In the genomic region with DNA sequence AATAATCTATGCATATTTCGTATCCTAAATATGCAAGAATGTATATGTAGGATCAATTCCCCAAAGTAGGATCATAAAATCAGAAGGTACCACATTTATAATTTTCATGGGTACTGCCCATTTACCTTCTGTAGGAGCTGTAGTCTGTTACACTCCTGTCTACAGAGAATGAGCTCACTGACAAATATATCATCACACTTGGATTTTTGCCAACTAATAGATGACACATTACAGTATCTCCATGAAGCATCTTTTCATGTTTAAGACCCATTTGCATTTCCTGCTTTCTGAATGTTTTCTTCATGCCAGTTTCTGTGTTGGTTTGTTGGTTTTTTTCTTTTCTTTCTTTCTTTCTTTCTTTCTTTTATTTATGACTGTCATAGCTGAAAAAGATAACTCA, we compare ENCODE assay signal across 11 cellular contexts.
DNase-seq lines count a peak whose midpoint lies in the region; ATAC-seq and TF ChIP-seq lines count a peak whose summit lies in the region.
"Had no signal": no experiment of that assay in that cellular context is flagged by ENCODE, and none has a peak within 500 bp of the region (broad histone marks: within the 10 kb centered on the region; RNA-seq: fewer than 3 reads in every experiment).

No MANE protein-coding gene starts in this region.

- H3K27ac ChIP-seq in SJCRH30, result no peak overlapping the region
- H3K27ac ChIP-seq: sigmoid colon had no signal

- H3K4me3 ChIP-seq in GM12865 (ENCODE audit: low read depth, low read length), result no peak overlapping the region
- no peak overlapping the region for H3K4me3 ChIP-seq in SJCRH30
- H3K4me3 ChIP-seq: sigmoid colon had no signal

- ATAC-seq in GM19395 (IDR thresholded peaks at IDR 0.05; ENCODE audit: unreplicated experiment), result peak; percentile 94
- peak; percentile 87 for ATAC-seq in HG02938 (IDR thresholded peaks at IDR 0.05; ENCODE audit: unreplicated experiment)
- ATAC-seq in SK-N-SH treated with all-trans-retinoic acid at 6 μM for 48 hours, result 0 out of 3 replicates have a peak, but pooled peaks have one; percentile 40

- no peaks in the 10 kb centered on the region for H3K9me3 ChIP-seq in SJCRH30 (replicated peaks)
- H3K9me3 ChIP-seq: sigmoid colon had no signal

- peak; percentile 45 for DNase-seq in GM12865 (ENCODE audit: low read depth)
- DNase-seq in type B pancreatic cell (ENCODE audit: extremely low spot score, unreplicated experiment), result no peak
- DNase-seq in cortex of kidney (lab: John Stamatoyannopoulos, UW), result no peak
- no peak for DNase-seq in SJCRH30
- no peak for DNase-seq in DMS153 treated with DMSO at 0.1 percent for 48 hours (lab: John Stamatoyannopoulos, UW; ENCODE audit: unreplicated experiment)
- DNase-seq: amniotic stem cell, mesendoderm, sigmoid colon had no signal

- TF ChIP-seq CTCF in GM12865 (IDR thresholded peaks at IDR 0.05; ENCODE audit: insufficient read depth, low read depth, low read length, missing control alignments) (no peak), type B pancreatic cell (conservative IDR thresholded peaks at IDR 0.05) (no peak)

- no peaks in the 10 kb centered on the region for H3K9me3 Mint-ChIP-seq in type B pancreatic cell

- H3K36me3 ChIP-seq in SJCRH30, result peaks cover 95% of the 10 kb centered on the region

- H3K27me3 Mint-ChIP-seq in type B pancreatic cell, result no peaks in the 10 kb centered on the region

- H3K36me3 Mint-ChIP-seq in type B pancreatic cell, result peaks cover 60% of the 10 kb centered on the region

- no peak overlapping the region for H3K27ac Mint-ChIP-seq in type B pancreatic cell

- no peaks in the 10 kb centered on the region for H3K27me3 ChIP-seq in SJCRH30
- H3K27me3 ChIP-seq: sigmoid colon had no signal

- H3K4me1 Mint-ChIP-seq in type B pancreatic cell (ENCODE audit: unreplicated experiment), result no peaks in the 10 kb centered on the region

- H3K4me3 Mint-ChIP-seq in type B pancreatic cell, result no peak overlapping the region

- H3K4me1 ChIP-seq in SJCRH30, result no peaks in the 10 kb centered on the region
- H3K4me1 ChIP-seq: sigmoid colon had no signal

TF ChIP-seq in SK-N-SH treated with all-trans-retinoic acid at 6 μM for 48 hours, 23 proteins besides CTCF, POLR2A, EP300 and RAD21:
- no peak for TF ChIP-seq ZNF565 (CRISPR knock-in tag; conservative IDR thresholded peaks at IDR 0.05; ENCODE audit: low read depth)
- no peak for TF ChIP-seq OSR1 (CRISPR knock-in tag; IDR thresholded peaks at IDR 0.05)
- no peak for TF ChIP-seq GLIS3 (CRISPR knock-in tag; IDR thresholded peaks at IDR 0.05)
- no peak for TF ChIP-seq RARB (CRISPR knock-in tag; IDR thresholded peaks at IDR 0.05)
- TF ChIP-seq TCF4 (CRISPR knock-in tag; IDR thresholded peaks at IDR 0.05; ENCODE audit: borderline replicate concordance), result no peak
- TF ChIP-seq SNAI2 (CRISPR knock-in tag; IDR thresholded peaks at IDR 0.05), result no peak
- TF ChIP-seq ESRRG (CRISPR knock-in tag; IDR thresholded peaks at IDR 0.05), result no peak
- no peak for TF ChIP-seq PPARA (CRISPR knock-in tag; IDR thresholded peaks at IDR 0.05; ENCODE audit: borderline replicate concordance)
- TF ChIP-seq PATZ1 (CRISPR knock-in tag; IDR thresholded peaks at IDR 0.05; ENCODE audit: borderline replicate concordance), result no peak
- TF ChIP-seq ZNF8 (CRISPR knock-in tag; IDR thresholded peaks at IDR 0.05), result no peak
- no peak for TF ChIP-seq ZNF70 (CRISPR knock-in tag; IDR thresholded peaks at IDR 0.05)
- no peak for TF ChIP-seq ZC3H10 (CRISPR knock-in tag; IDR thresholded peaks at IDR 0.05)
- no peak for TF ChIP-seq ZFP3 (CRISPR knock-in tag; IDR thresholded peaks at IDR 0.05)
- no peak for TF ChIP-seq CSDC2 (CRISPR knock-in tag; IDR thresholded peaks at IDR 0.05)
- no peak for TF ChIP-seq ISL1 (CRISPR knock-in tag; IDR thresholded peaks at IDR 0.05)
- no peak for TF ChIP-seq BACH2 (CRISPR knock-in tag; IDR thresholded peaks at IDR 0.05; ENCODE audit: borderline replicate concordance)

Comparison
In these comparisons a context has a peak if more than half of its experiments do, and no peak if none do; other contexts are left out.
1. ATAC-seq: peak in every context shown above with its lines; median percentile 94 in GM19395; 87 in HG02938; 40 in SK-N-SH treated with all-trans-retinoic acid at 6 μM for 48 hours.